ENCODE assay signal across 21 cellular contexts in the genomic region with DNA sequence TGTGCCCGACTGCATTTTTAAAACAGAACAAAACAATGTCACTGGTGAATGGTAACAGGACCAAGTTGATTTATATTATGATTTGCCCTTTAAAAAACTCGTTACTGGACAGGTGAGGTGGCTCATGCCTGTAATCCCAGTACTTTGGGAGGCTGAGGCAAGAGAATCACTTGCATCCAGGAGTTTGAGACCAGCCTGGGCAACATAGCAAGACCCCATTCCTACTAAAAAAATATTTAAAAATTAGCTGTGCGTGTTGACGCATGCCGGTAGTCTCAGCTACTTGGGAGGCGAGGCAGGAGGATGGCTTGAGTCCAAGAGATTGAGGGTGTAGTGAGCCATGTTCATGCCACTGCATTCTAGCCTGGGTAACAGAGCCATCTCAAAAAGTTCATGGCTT. TPM values are rescaled to one million over a fixed set of nuclear protein-coding genes. Genes with fewer than 3 reads are reported as not detected.
A peak's percentile ranks its signal among the peaks of the same experiment; 100 is the strongest.
DNase-seq lines count a peak whose midpoint lies in the region; ATAC-seq, FAIRE-seq and TF ChIP-seq lines count a peak whose summit lies in the region.
"Had no signal": no experiment of that assay in that cellular context is flagged by ENCODE, and none has a peak within 500 bp of the region (broad histone marks: within the 10 kb centered on the region; RNA-seq: fewer than 3 reads in every experiment).

No MANE protein-coding gene starts in this region.

- intact Hi-C loops in K562 (cut with micrococcal nuclease) = no loop called here

- H3K9me1 ChIP-seq in K562 (ENCODE audit: control insufficient read depth, insufficient read depth, low read length) = no peaks in the 10 kb centered on the region

- no peak for DNase-seq in K562 (ENCODE audit: extremely low read depth in 1 of 4, low spot score in 3 of 4)
- DNase-seq in progenitor cell of endocrine pancreas (ENCODE audit: low spot score, unreplicated experiment) = no peak
- DNase-seq in stimulated activated CD4-positive, alpha-beta T cell treated with anti-CD3 and anti-CD28 coated beads, Interleukin-2, amount 100 ng/mL, for 24 hours = no peak
- DNase-seq: AML-193; BE2C; Calu3; CD4-positive, alpha-beta memory T cell; DMS53; DMS79 treated with DMSO at 0.1 percent for 48 hours; GF-D8; GOT3 had no signal

- no peak overlapping the region for H2AFZ ChIP-seq in K562 (ENCODE audit: low read depth, low read length)

- in situ Hi-C loops in K562 (cut with MboI) = no loop called here

- no peak for TF ChIP-seq RAD21 in K562 (CRISPR knock-in tag; conservative IDR thresholded peaks at IDR 0.05 in 1 of 2, IDR thresholded peaks at IDR 0.05 in 1 of 2)

- ATAC-seq in K562 (no peak), GM18520 (IDR thresholded peaks at IDR 0.05; ENCODE audit: unreplicated experiment) (no peak)

- no peaks in the 10 kb centered on the region for H4K20me1 ChIP-seq in K562 (replicated peaks; ENCODE audit: control insufficient read depth, insufficient read depth, low read length)
- H4K20me1 ChIP-seq: BLaER1 treated with 17β-estradiol and CSF1 and Interleukin-3, amounts not matched to agents 10 nM and 100 nM had no signal

- H3K9me3 ChIP-seq in HEK293 (ENCODE audit: control insufficient read depth, insufficient read depth, low read depth, low read length) (no peaks in the 10 kb centered on the region), K562 (replicated peaks; ENCODE audit: control insufficient read depth, insufficient read depth, low read depth, low read length) (no peaks in the 10 kb centered on the region)
- H3K9me3 ChIP-seq: BE2C, HAP-1 had no signal

- no peak overlapping the region for H3K9ac ChIP-seq in K562 (ENCODE audit: insufficient read depth in 1 of 2, low read depth in 2 of 2, low read length in 2 of 2)
- H3K9ac ChIP-seq: BLaER1 treated with 17β-estradiol and CSF1 and Interleukin-3, amounts not matched to agents 10 nM and 100 nM had no signal

- H3K4me3 ChIP-seq in HEK293 (ENCODE audit: low read depth, low read length) = no peak overlapping the region
- H3K4me3 ChIP-seq in K562 = no peak overlapping the region
- H3K4me3 ChIP-seq: BLaER1 treated with 17β-estradiol and CSF1 and Interleukin-3, amounts not matched to agents 10 nM and 100 nM; HAP-1 had no signal

- no peak overlapping the region for H3K4me2 ChIP-seq in K562 (ENCODE audit: insufficient read depth, low read length)
- H3K4me2 ChIP-seq: BLaER1 treated with 17β-estradiol and CSF1 and Interleukin-3, amounts not matched to agents 10 nM and 100 nM had no signal

- WGBS in K562 (ENCODE audit: insufficient coverage, low coverage, missing lambda C conversion rate) = 57% methylated on average over 5 of the region's 6 CpGs

- POLR2A ChIA-PET in HEK293 (lab: Yijun Ruan, JAX) = no interaction called here
- POLR2A ChIA-PET in K562 (lab: Yijun Ruan, JAX) = interaction anchor here (0.7 kb wide), 1 partner anchor 47 kb away, joined by 3 read pairs; no protein-coding TSS in a partner anchor

- H3K27ac Mint-ChIP-seq in progenitor cell of endocrine pancreas = peak overlapping the region; percentile 81
- H3K27ac Mint-ChIP-seq: CD14-positive monocyte; CD4-positive, alpha-beta memory T cell had no signal

- TF ChIP-seq EP300 in K562 (IDR thresholded peaks at IDR 0.05; ENCODE audit: low read length) = no peak

- H3K9me3 Mint-ChIP-seq in progenitor cell of endocrine pancreas (ENCODE audit: low read depth) = no peaks in the 10 kb centered on the region
- H3K9me3 Mint-ChIP-seq: CD4-positive, alpha-beta memory T cell had no signal

- no peaks in the 10 kb centered on the region for H3K27me3 Mint-ChIP-seq in progenitor cell of endocrine pancreas

- BruUV-seq in K562 (replicated peaks; lab: Mats Ljungman, UMichigan) = no TSS peak

- H3K27ac ChIP-seq in 22Rv1 (peak overlapping the region; percentile 90), HEK293 (ENCODE audit: extremely low read depth, low read depth, low read length) (no peak overlapping the region), K562 (ENCODE audit: extremely low read depth, low read depth, low read length) (no peak overlapping the region)
- H3K27ac ChIP-seq: BLaER1 treated with 17β-estradiol and CSF1 and Interleukin-3, amounts not matched to agents 10 nM and 100 nM had no signal

- CTCF ChIA-PET in HEK293 (lab: Yijun Ruan, JAX) (interaction anchor here (1.3 kb wide), 1 partner anchor 269 kb away, joined by 3 read pairs; no protein-coding TSS in a partner anchor), K562 (lab: Yijun Ruan, JAX; ENCODE audit: low intra/inter-chr PET ratio) (no interaction called here)

- H3K36me3 ChIP-seq in HEK293 (ENCODE audit: control insufficient read depth in 2 of 2, insufficient read depth in 1 of 2, low read length in 2 of 2) (no peaks in the 10 kb centered on the region), K562 (ENCODE audit: control insufficient read depth, insufficient read depth, low read length) (no peaks in the 10 kb centered on the region)
- H3K36me3 ChIP-seq: BE2C; BLaER1 treated with 17β-estradiol and CSF1 and Interleukin-3, amounts not matched to agents 10 nM and 100 nM; HAP-1 had no signal

- H3K4me3 Mint-ChIP-seq in progenitor cell of endocrine pancreas (ENCODE audit: low read depth) = no peak overlapping the region
- H3K4me3 Mint-ChIP-seq: CD14-positive monocyte; CD4-positive, alpha-beta memory T cell had no signal

- FAIRE-seq in K562 (lab: Jason Lieb, UNC) = no peak
- FAIRE-seq: A204.1, GM12891, GM18507, H54 had no signal

- peaks cover 5% of the 10 kb centered on the region for H3K36me3 Mint-ChIP-seq in progenitor cell of endocrine pancreas (ENCODE audit: insufficient read depth)
- H3K36me3 Mint-ChIP-seq: CD14-positive monocyte; CD4-positive, alpha-beta memory T cell had no signal

- H3K4me1 ChIP-seq in HEK293 (ENCODE audit: control insufficient read depth, insufficient read depth, low read length) (peaks cover 3% of the 10 kb centered on the region; the same call in 1 of the 2 replicates), K562 (replicated peaks in 1 of 2; ENCODE audit: control insufficient read depth in 2 of 2, insufficient read depth in 2 of 2, low read length in 2 of 2) (no peaks in the 10 kb centered on the region; a peak in 2 of 5 replicates)

- TF ChIP-seq POLR2A in K562 (conservative IDR thresholded peaks at IDR 0.05) = no peak

- 0 out of 3 replicates have a peak, but pooled peaks cover 4% of the 10 kb centered on the region for H3K79me2 ChIP-seq in K562 (ENCODE audit: control insufficient read depth, insufficient read depth, low read length)

- TF ChIP-seq CTCF in 22Rv1 (IDR thresholded peaks at IDR 0.05) (no peak), HEK293 (tag by site-specific recombination; IDR thresholded peaks at IDR 0.05) (no peak), K562 (IDR thresholded peaks at IDR 0.05 in 2 of 3, conservative IDR thresholded peaks at IDR 0.05 in 1 of 3; ENCODE audit: insufficient read depth in 2 of 3, low read depth in 1 of 3, low read length in 3 of 3) (no peak), progenitor cell of endocrine pancreas (IDR thresholded peaks at IDR 0.05; ENCODE audit: unreplicated experiment) (no peak)

- no peaks in the 10 kb centered on the region for H3K27me3 ChIP-seq in K562 (ENCODE audit: control insufficient read depth in 2 of 2, insufficient read depth in 2 of 2, low read length in 2 of 2)
- H3K27me3 ChIP-seq: BE2C; BLaER1 treated with 17β-estradiol and CSF1 and Interleukin-3, amounts not matched to agents 10 nM and 100 nM had no signal

- H3K4me1 Mint-ChIP-seq in progenitor cell of endocrine pancreas (ENCODE audit: low read depth) = peaks cover 37% of the 10 kb centered on the region
- H3K4me1 Mint-ChIP-seq: CD4-positive, alpha-beta memory T cell had no signal

TF ChIP-seq in K562, 482 proteins besides CTCF, POLR2A, EP300 and RAD21 (continues in another document):
- no peak for TF ChIP-seq NR1H2 (CRISPR knock-in tag; IDR thresholded peaks at IDR 0.05)

RNA-seq across cellular contexts. Expression of a gene that starts 7.2 kb away (rescaled TPM):
- total RNA-seq in K562 (2011; cell fraction: chromatin; rRNA removed; ENCODE audit: low replicate concordance) = 17.4 and 35.0 TPM in 2 replicates
- 9.3 and 9.8 TPM in 2 replicates for total RNA-seq in K562 (2011; cell fraction: nucleolus; rRNA removed)
- 9.5 and 11.1 TPM in 2 replicates for total RNA-seq in K562 (2011; cell fraction: nucleoplasm; rRNA removed)
- 7.0 and 9.1 TPM in 2 replicates for total RNA-seq in K562 (2014; rRNA removed)
- 8.9 and 9.6 TPM in 2 replicates for total RNA-seq in K562 (2014; rRNA removed; fragmentation: Illumina TruSeq; extraction: Trizol)
- total RNA-seq in K562 (2015; rRNA removed; fragmentation: Illumina TruSeq; extraction: Trizol) = 8.2 and 8.3 TPM in 2 replicates
- total RNA-seq in K562 (2021) = 11.1 and 11.5 TPM in 2 replicates
- polyA plus RNA-seq in K562 (2011; rRNA removed) = 7.5 and 10.0 TPM in 2 replicates
- 7.6 and 8.1 TPM in 2 replicates for polyA plus RNA-seq in K562 (2011; cell fraction: cytosol; rRNA removed)
- 26.5 and 29.5 TPM in 2 replicates for polyA plus RNA-seq in K562 (2011; cell fraction: nucleus; rRNA removed)
- 8.2 and 9.3 TPM in 2 replicates for polyA plus RNA-seq in K562 (2012)
- polyA plus RNA-seq in K562 (2014; fragmentation: Illumina TruSeq; extraction: Trizol) = 10.0 and 11.3 TPM in 2 replicates
- polyA plus RNA-seq in K562 (2014; fragmentation: Nextera tagmentation; extraction: Ambion mirVana) = 1 to 10 TPM; 2.4 to 3.9 TPM
- polyA plus RNA-seq in K562 (2014; rRNA removed) = 8.6 and 9.0 TPM in 2 replicates
- 13.6 and 23.3 TPM in 2 replicates for polyA minus RNA-seq in K562 (2011; rRNA and poly(A)+ RNA removed)
- 8.3 and 9.6 TPM in 2 replicates for polyA minus RNA-seq in K562 (2011; cell fraction: cytosol; rRNA and poly(A)+ RNA removed)
- 8.6 and 10.9 TPM in 2 replicates for polyA minus RNA-seq in K562 (2011; cell fraction: nucleus; rRNA and poly(A)+ RNA removed)
- total RNA-seq in progenitor cell of endocrine pancreas = 111 and 114 TPM in 2 replicates

RNA-seq across cellular contexts. Expression of a gene that starts 53.3 kb away (rescaled TPM):
- total RNA-seq in K562 (2011; cell fraction: chromatin; rRNA removed; ENCODE audit: low replicate concordance) = 19.3 and 29.8 TPM in 2 replicates
- 17.8 and 19.2 TPM in 2 replicates for total RNA-seq in K562 (2011; cell fraction: nucleolus; rRNA removed)
- total RNA-seq in K562 (2011; cell fraction: nucleoplasm; rRNA removed) = 17.0 and 19.8 TPM in 2 replicates
- total RNA-seq in K562 (2014; rRNA removed) = 4.2 and 4.7 TPM in 2 replicates
- total RNA-seq in K562 (2014; rRNA removed; fragmentation: Illumina TruSeq; extraction: Trizol) = 2.1 and 2.3 TPM in 2 replicates
- 3.6 and 4.0 TPM in 2 replicates for total RNA-seq in K562 (2015; rRNA removed; fragmentation: Illumina TruSeq; extraction: Trizol)
- total RNA-seq in K562 (2021) = 4.0 and 6.0 TPM in 2 replicates
- 8.0 and 10.2 TPM in 2 replicates for polyA plus RNA-seq in K562 (2011; rRNA removed)
- polyA plus RNA-seq in K562 (2011; cell fraction: cytosol; rRNA removed) = 11.7 and 14.1 TPM in 2 replicates
- polyA plus RNA-seq in K562 (2011; cell fraction: nucleus; rRNA removed) = 45.1 and 49.8 TPM in 2 replicates
- polyA plus RNA-seq in K562 (2012) = 5.1 and 8.0 TPM in 2 replicates
- polyA plus RNA-seq in K562 (2014; fragmentation: Illumina TruSeq; extraction: Trizol) = 4.5 and 6.0 TPM in 2 replicates
- polyA plus RNA-seq in K562 (2014; fragmentation: Nextera tagmentation; extraction: Ambion mirVana) = 1 to 10 TPM in 1 of 2 experiments, under 1 TPM in 1; 0.45 to 1.1 TPM
- polyA plus RNA-seq in K562 (2014; rRNA removed) = 6.4 and 7.0 TPM in 2 replicates
- 4.9 and 5.3 TPM in 2 replicates for polyA minus RNA-seq in K562 (2011; rRNA and poly(A)+ RNA removed)
- 2.0 and 2.4 TPM in 2 replicates for polyA minus RNA-seq in K562 (2011; cell fraction: cytosol; rRNA and poly(A)+ RNA removed)
- 8.8 and 14.0 TPM in 2 replicates for polyA minus RNA-seq in K562 (2011; cell fraction: nucleus; rRNA and poly(A)+ RNA removed)
- 17.7 and 19.4 TPM in 2 replicates for total RNA-seq in progenitor cell of endocrine pancreas
